In the genomic region with DNA sequence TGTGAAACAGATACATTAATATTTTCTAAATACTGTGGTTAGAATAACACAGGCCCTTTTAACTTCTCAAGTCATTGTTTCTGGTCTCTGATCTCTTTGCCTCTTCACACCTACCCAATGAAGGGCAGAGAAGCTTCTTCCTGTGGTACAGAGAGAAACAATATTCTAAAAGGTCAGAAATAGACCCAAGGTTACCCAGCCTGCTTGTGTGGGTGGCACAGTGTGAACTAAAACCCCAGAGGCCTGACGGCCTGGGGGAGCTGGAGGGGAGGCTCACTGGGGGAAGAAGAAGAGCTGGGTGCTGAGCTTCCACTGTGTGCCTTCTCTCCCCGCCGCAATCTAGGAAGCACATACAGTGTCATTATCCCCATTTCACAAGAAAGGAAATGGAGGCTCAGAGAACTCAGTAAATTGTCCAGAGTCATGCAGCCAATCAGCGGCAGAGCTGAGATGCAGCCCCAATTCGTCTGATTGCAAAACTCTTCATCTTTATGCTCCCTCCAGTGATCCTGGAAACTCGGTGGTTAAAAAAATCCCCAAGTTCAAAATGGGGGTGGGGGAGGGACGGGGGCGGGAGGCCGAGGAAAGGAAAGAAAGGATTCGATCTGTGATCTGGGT, we compare ENCODE assay signal across 8 cellular contexts.
DNase-seq lines count a peak whose midpoint lies in the region; ATAC-seq and TF ChIP-seq lines count a peak whose summit lies in the region.

No MANE protein-coding gene starts in this region.

- ATAC-seq in HG02884 (IDR thresholded peaks at IDR 0.05; ENCODE audit: unreplicated experiment) = peak; percentile 64
- peak; percentile 88 for ATAC-seq in activated naive CD8-positive, alpha-beta T cell treated with anti-CD3 and anti-CD28 coated beads, Interleukin-2, amount 50 U/mL, for 24 hours

- H3K4me3 ChIP-seq in spleen = peak overlapping the region in 3 of 8 donors; percentile 6 to 49 (median 12)
- no peak overlapping the region for H3K4me3 ChIP-seq in HAP-1

- H3K27me3 ChIP-seq in spleen (replicated peaks in 1 of 7) (no peaks in the 10 kb centered on the region), HAP-1 (ENCODE audit: low read depth) (no peaks in the 10 kb centered on the region)

- peaks cover 12% of the 10 kb centered on the region for H3K27me3 Mint-ChIP-seq in T-helper 1 cell treated with Interleukin-12 subunit alpha and Interleukin-12 subunit beta and Interleukin-4 antibody, amounts not matched to agents 30 μg/mL and 1 μg/mL, for 36 hours (ENCODE audit: low read depth)
- H3K27me3 Mint-ChIP-seq in activated naive CD8-positive, alpha-beta T cell treated with anti-CD3 and anti-CD28 coated beads, Interleukin-2, amount 50 U/mL, for 24 hours = peaks cover 3% of the 10 kb centered on the region

- no peaks in the 10 kb centered on the region for H3K9me3 Mint-ChIP-seq in T-helper 1 cell treated with Interleukin-12 subunit alpha and Interleukin-12 subunit beta and Interleukin-4 antibody, amounts not matched to agents 30 μg/mL and 1 μg/mL, for 36 hours
- H3K9me3 Mint-ChIP-seq in activated naive CD8-positive, alpha-beta T cell treated with anti-CD3 and anti-CD28 coated beads, Interleukin-2, amount 50 U/mL, for 24 hours = peaks cover 8% of the 10 kb centered on the region

- DNase-seq in T-helper 1 cell (no peak), spleen (peak; percentile 80), GOT3 (lab: John Stamatoyannopoulos, UW) (no peak), dermis blood vessel endothelial cell (no peak), HAP-1 (ENCODE audit: low spot score in 2 of 2) (no peak)
- peak; percentile 67 for DNase-seq in activated naive CD8-positive, alpha-beta T cell treated with anti-CD3 and anti-CD28 coated beads, Interleukin-2, amount 50 U/mL, for 24 hours

- TF ChIP-seq POLR2A in spleen (IDR thresholded peaks at IDR 0.05) = no peak

- in situ Hi-C loops in HAP-1 (cut with MboI; ENCODE audit: low sequenced_read_pairs) = no loop called here

- H3K27ac ChIP-seq in spleen = peak overlapping the region; percentile 16 to 79 (median 52)

- H3K4me3 Mint-ChIP-seq in T-helper 1 cell treated with Interleukin-12 subunit alpha and Interleukin-12 subunit beta and Interleukin-4 antibody, amounts not matched to agents 30 μg/mL and 1 μg/mL, for 36 hours = no peak overlapping the region
- peak overlapping the region; percentile 50 for H3K4me3 Mint-ChIP-seq in activated naive CD8-positive, alpha-beta T cell treated with anti-CD3 and anti-CD28 coated beads, Interleukin-2, amount 50 U/mL, for 24 hours

- WGBS in spleen, 5 donors = 32 to 48% (median 39%) methylated on average over 10 of the region's 10 CpGs

- no peak for TF ChIP-seq CTCF in spleen (IDR thresholded peaks at IDR 0.05 in 8 of 11, conservative IDR thresholded peaks at IDR 0.05 in 3 of 11)

- H3K36me3 Mint-ChIP-seq in T-helper 1 cell treated with Interleukin-12 subunit alpha and Interleukin-12 subunit beta and Interleukin-4 antibody, amounts not matched to agents 30 μg/mL and 1 μg/mL, for 36 hours (ENCODE audit: low read depth) = no peaks in the 10 kb centered on the region
- peaks cover 2% of the 10 kb centered on the region for H3K36me3 Mint-ChIP-seq in activated naive CD8-positive, alpha-beta T cell treated with anti-CD3 and anti-CD28 coated beads, Interleukin-2, amount 50 U/mL, for 24 hours (ENCODE audit: low read depth)

- H3K27ac Mint-ChIP-seq in T-helper 1 cell treated with Interleukin-12 subunit alpha and Interleukin-12 subunit beta and Interleukin-4 antibody, amounts not matched to agents 30 μg/mL and 1 μg/mL, for 36 hours = peak overlapping the region; percentile 73
- H3K27ac Mint-ChIP-seq in activated naive CD8-positive, alpha-beta T cell treated with anti-CD3 and anti-CD28 coated beads, Interleukin-2, amount 50 U/mL, for 24 hours = peak overlapping the region; percentile 83

- H3K4me1 ChIP-seq in spleen = peaks cover 40 to 82% (median 66%) of the 10 kb centered on the region in 6 donors
- no peaks in the 10 kb centered on the region for H3K4me1 ChIP-seq in HAP-1

- H3K36me3 ChIP-seq in spleen (no peaks in the 10 kb centered on the region), HAP-1 (replicated peaks) (no peaks in the 10 kb centered on the region)

- peaks cover 37% of the 10 kb centered on the region for H3K4me1 Mint-ChIP-seq in T-helper 1 cell treated with Interleukin-12 subunit alpha and Interleukin-12 subunit beta and Interleukin-4 antibody, amounts not matched to agents 30 μg/mL and 1 μg/mL, for 36 hours (ENCODE audit: low read depth)
- peaks cover 74% of the 10 kb centered on the region for H3K4me1 Mint-ChIP-seq in activated naive CD8-positive, alpha-beta T cell treated with anti-CD3 and anti-CD28 coated beads, Interleukin-2, amount 50 U/mL, for 24 hours

- H3K9me3 ChIP-seq in spleen (peaks cover 0 to 4% (median 0%) of the 10 kb centered on the region in 8 donors), HAP-1 (no peaks in the 10 kb centered on the region)

- intact Hi-C loops in spleen (cut with DNase I; ENCODE audit: low total_unique reads) = loop anchor here (10.0 kb wide), 1 partner anchor 65 kb away; a partner anchor contains a TSS

Comparison
In these comparisons a context has a peak if more than half of its experiments do, and no peak if none do; other contexts are left out.
1. DNase-seq: peak in activated naive CD8-positive, alpha-beta T cell treated with anti-CD3 and anti-CD28 coated beads, Interleukin-2, amount 50 U/mL, for 24 hours (single experiment) and spleen (single experiment); none in T-helper 1 cell (0 of 5), GOT3 (single experiment), dermis blood vessel endothelial cell (single experiment) and HAP-1 (0 of 2).